ENCODE assay signal across 21 cellular contexts in the genomic region with DNA sequence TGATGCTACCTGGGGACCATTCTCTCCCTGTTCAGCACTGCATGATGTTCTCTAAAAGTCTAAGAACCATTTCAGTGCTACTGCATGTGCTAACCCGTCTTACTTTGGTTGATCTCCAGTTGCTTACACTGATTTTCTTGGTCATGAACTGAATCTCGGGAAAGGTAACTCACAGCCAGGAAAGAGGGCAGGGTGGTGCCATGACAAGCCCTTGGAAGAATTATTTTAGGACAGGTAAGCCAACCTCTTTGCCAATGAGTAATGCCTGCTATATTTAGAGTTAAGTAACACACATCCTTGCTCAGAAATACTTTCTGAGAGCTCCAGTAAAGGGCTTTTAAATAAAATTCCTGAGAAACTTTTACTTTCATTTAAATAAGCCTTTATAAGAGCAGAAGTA.
"Had no signal": no experiment of that assay in that cellular context is flagged by ENCODE, and none has a peak within 500 bp of the region (broad histone marks: within the 10 kb centered on the region; RNA-seq: fewer than 3 reads in every experiment).

No MANE protein-coding gene starts in this region.

- H3K36me3 Mint-ChIP-seq: activated CD8-positive, alpha-beta memory T cell treated with anti-CD3 and anti-CD28 coated beads, Interleukin-2, amount 10 ng/mL, durations not matched to agents 7 days and 5 days; activated naive CD8-positive, alpha-beta T cell treated with anti-CD3 and anti-CD28 coated beads for 36 hours; natural killer cell; stimulated activated effector memory CD8-positive, alpha-beta T cell treated with anti-CD3 and anti-CD28 coated beads, Interleukin-12 subunit alpha, Interleukin-12 subunit beta, amount 100 ng/mL, for 72 hours had no signal

- H3K36me3 ChIP-seq: heart right ventricle, neutrophil, sigmoid colon, stomach, upper lobe of left lung had no signal

- H3K27ac Mint-ChIP-seq: activated B cell treated with CpG ODN at 0.5 μM for 24 hours; activated CD4-positive, alpha-beta memory T cell treated with anti-CD3 and anti-CD28 coated beads, Interleukin-2, amount 10 ng/mL, durations not matched to agents 7 days and 5 days; activated CD8-positive, alpha-beta memory T cell treated with anti-CD3 and anti-CD28 coated beads, Interleukin-2, amount 10 ng/mL, durations not matched to agents 7 days and 5 days; activated naive CD8-positive, alpha-beta T cell treated with anti-CD3 and anti-CD28 coated beads for 36 hours; activated T-helper 17 cell treated with anti-CD3 and anti-CD28 coated beads, Interleukin-2, amount 50 U/mL, for 72 hours; effector memory CD8-positive, alpha-beta T cell; natural killer cell; stimulated activated effector memory CD8-positive, alpha-beta T cell treated with anti-CD3 and anti-CD28 coated beads, Interleukin-12 subunit alpha, Interleukin-12 subunit beta, amount 100 ng/mL, for 72 hours had no signal

- H3K4me1 ChIP-seq: parathyroid adenoma, sigmoid colon, stomach, testis, upper lobe of left lung had no signal

- ATAC-seq: activated CD8-positive, alpha-beta memory T cell treated with anti-CD3 and anti-CD28 coated beads, Interleukin-2, amount 10 ng/mL, durations not matched to agents 7 days and 5 days; activated T-helper 17 cell treated with anti-CD3 and anti-CD28 coated beads, Interleukin-2, amount 50 U/mL, for 72 hours; effector memory CD8-positive, alpha-beta T cell; heart right ventricle; natural killer cell; stimulated activated effector memory CD8-positive, alpha-beta T cell treated with anti-CD3 and anti-CD28 coated beads, Interleukin-12 subunit alpha, Interleukin-12 subunit beta, amount 100 ng/mL, for 72 hours had no signal

- H3K9ac ChIP-seq: parathyroid adenoma had no signal

- H3K4me1 Mint-ChIP-seq: activated B cell treated with CpG ODN at 0.5 μM for 24 hours; activated CD4-positive, alpha-beta memory T cell treated with anti-CD3 and anti-CD28 coated beads, Interleukin-2, amount 10 ng/mL, durations not matched to agents 7 days and 5 days; activated CD8-positive, alpha-beta memory T cell treated with anti-CD3 and anti-CD28 coated beads, Interleukin-2, amount 10 ng/mL, durations not matched to agents 7 days and 5 days; activated naive CD8-positive, alpha-beta T cell treated with anti-CD3 and anti-CD28 coated beads for 36 hours; activated T-helper 17 cell treated with anti-CD3 and anti-CD28 coated beads, Interleukin-2, amount 50 U/mL, for 72 hours; natural killer cell; stimulated activated effector memory CD8-positive, alpha-beta T cell treated with anti-CD3 and anti-CD28 coated beads, Interleukin-12 subunit alpha, Interleukin-12 subunit beta, amount 100 ng/mL, for 72 hours had no signal

- H3K4me3 ChIP-seq: heart right ventricle, sigmoid colon, stomach, testis, upper lobe of left lung had no signal

- H3K27me3 ChIP-seq: heart right ventricle, neutrophil, sigmoid colon, stomach, testis, upper lobe of left lung had no signal

- H3K27ac ChIP-seq: heart right ventricle, neutrophil, parathyroid adenoma, sigmoid colon, stomach, testis, upper lobe of left lung had no signal

- DNase-seq: activated B cell treated with CpG ODN at 0.5 μM for 24 hours; activated CD4-positive, alpha-beta memory T cell treated with anti-CD3 and anti-CD28 coated beads, Interleukin-2, amount 10 ng/mL, durations not matched to agents 7 days and 5 days; activated CD4-positive, alpha-beta T cell treated with anti-CD3 and anti-CD28 coated beads for 48 hours; activated CD8-positive, alpha-beta memory T cell treated with anti-CD3 and anti-CD28 coated beads, Interleukin-2, amount 10 ng/mL, durations not matched to agents 7 days and 5 days; activated naive CD4-positive, alpha-beta T cell; activated naive CD8-positive, alpha-beta T cell treated with anti-CD3 and anti-CD28 coated beads for 36 hours; amniotic stem cell; effector memory CD8-positive, alpha-beta T cell; erythroblast; heart right ventricle; kidney glomerular epithelial cell; natural killer cell; sigmoid colon; stimulated activated CD4-positive, alpha-beta T cell treated with anti-CD3 and anti-CD28 coated beads, Interleukin-4, amount 100 ng/mL, for 24 hours; stomach; testis; upper lobe of left lung had no signal

- H2AFZ ChIP-seq: parathyroid adenoma had no signal

- H3K27me3 Mint-ChIP-seq: activated B cell treated with CpG ODN at 0.5 μM for 24 hours; activated CD4-positive, alpha-beta memory T cell treated with anti-CD3 and anti-CD28 coated beads, Interleukin-2, amount 10 ng/mL, durations not matched to agents 7 days and 5 days had no signal

- H3K4me3 Mint-ChIP-seq: activated B cell treated with CpG ODN at 0.5 μM for 24 hours; activated CD4-positive, alpha-beta memory T cell treated with anti-CD3 and anti-CD28 coated beads, Interleukin-2, amount 10 ng/mL, durations not matched to agents 7 days and 5 days; activated CD8-positive, alpha-beta memory T cell treated with anti-CD3 and anti-CD28 coated beads, Interleukin-2, amount 10 ng/mL, durations not matched to agents 7 days and 5 days; activated naive CD8-positive, alpha-beta T cell treated with anti-CD3 and anti-CD28 coated beads for 36 hours; activated T-helper 17 cell treated with anti-CD3 and anti-CD28 coated beads, Interleukin-2, amount 50 U/mL, for 72 hours; effector memory CD8-positive, alpha-beta T cell; natural killer cell; stimulated activated effector memory CD8-positive, alpha-beta T cell treated with anti-CD3 and anti-CD28 coated beads, Interleukin-12 subunit alpha, Interleukin-12 subunit beta, amount 100 ng/mL, for 72 hours had no signal

- H3K79me2 ChIP-seq: parathyroid adenoma had no signal

- H3K9me3 ChIP-seq: heart right ventricle, neutrophil, sigmoid colon, stomach, testis, upper lobe of left lung had no signal
